ENCODE assay signal across 10 cellular contexts in genomic region chr18:58542426-58543159, GRCh38.
DNase-seq lines count a peak whose midpoint lies in the region; ATAC-seq, FAIRE-seq and TF ChIP-seq lines count a peak whose summit lies in the region.
"Had no signal": no experiment of that assay in that cellular context is flagged by ENCODE, and none has a peak within 500 bp of the region (broad histone marks: within the 10 kb centered on the region; RNA-seq: fewer than 3 reads in every experiment).

No MANE protein-coding gene starts in this region.

- no peak for TF ChIP-seq EP300 in GM12878 (IDR thresholded peaks at IDR 0.05; ENCODE audit: borderline replicate concordance in 1 of 2, control insufficient read depth in 1 of 2, low read depth in 2 of 2, low read length in 2 of 2)

- TF ChIP-seq POLR2A in GM12878 (IDR thresholded peaks at IDR 0.05; ENCODE audit: low read depth, low read length) = no peak

- H3K4me3 ChIP-seq in GM12878 = no peak overlapping the region
- no peak overlapping the region for H3K4me3 ChIP-seq in trophoblast cell (ENCODE audit: low read depth, low read length)

- H3K4me1 ChIP-seq in GM12878 (ENCODE audit: control insufficient read depth, insufficient read depth, low read length) = peaks cover 69% of the 10 kb centered on the region
- peaks cover 19 to 33% of the 10 kb centered on the region in 2 experiments for H3K4me1 ChIP-seq in trophoblast cell (ENCODE audit: control insufficient read depth in 1 of 2, insufficient read depth in 2 of 2, low read length in 2 of 2)

- no peak for TF ChIP-seq RAD21 in GM12878 (IDR thresholded peaks at IDR 0.05; ENCODE audit: insufficient read depth, low read depth, low read length)

- no peaks in the 10 kb centered on the region for H4K20me1 ChIP-seq in GM12878 (ENCODE audit: control insufficient read depth, insufficient read depth)

- ATAC-seq in HG03354 (IDR thresholded peaks at IDR 0.05; ENCODE audit: poor library complexity, severe bottlenecking, unreplicated experiment) (peak; percentile 1), GM12878 (no peak)

- peak overlapping the region; percentile 1 for H3K4ac ChIP-seq in trophoblast cell (ENCODE audit: low read depth, low read length)

- CTCF ChIA-PET in activated naive CD4-positive, alpha-beta T cell treated with anti-CD3 and anti-CD28 coated beads for 36 hours (lab: Charles Lee) = interaction anchor here (0.9 to 23.4 kb wide), 6 partner anchors 12 to 223 kb away, joined by 3 to 426 read pairs (median 6); partner anchors contain the start of gene MALT1
- CTCF ChIA-PET in activated naive CD4-positive, alpha-beta T cell treated with anti-CD3 and anti-CD28 coated beads, Interleukin-2, amount 10 ng/mL, durations not matched to agents 7 days and 5 days (lab: Charles Lee) = interaction anchor here (0.7 to 3.2 kb wide), 6 partner anchors 13 to 226 kb away, joined by 3 to 12 read pairs (median 4); no protein-coding TSS in a partner anchor
- CTCF ChIA-PET in GM12878 (lab: Yijun Ruan, JAX) = interaction anchor here (0.9 to 20.7 kb wide), 15 partner anchors 9 to 222 kb away, joined by 3 to 743 read pairs (median 5); partner anchors contain the start of gene MALT1

- H3K9me3 Mint-ChIP-seq in activated naive CD4-positive, alpha-beta T cell treated with anti-CD3 and anti-CD28 coated beads for 36 hours = no peaks in the 10 kb centered on the region
- no peaks in the 10 kb centered on the region for H3K9me3 Mint-ChIP-seq in activated naive CD4-positive, alpha-beta T cell treated with anti-CD3 and anti-CD28 coated beads, Interleukin-2, amount 10 ng/mL, durations not matched to agents 7 days and 5 days

- H2BK12ac ChIP-seq in trophoblast cell (ENCODE audit: low read length) = peak overlapping the region; percentile 62

- H3K27ac Mint-ChIP-seq in activated naive CD4-positive, alpha-beta T cell treated with anti-CD3 and anti-CD28 coated beads for 36 hours = peak overlapping the region; percentile 84
- no peak overlapping the region for H3K27ac Mint-ChIP-seq in activated naive CD4-positive, alpha-beta T cell treated with anti-CD3 and anti-CD28 coated beads, Interleukin-2, amount 10 ng/mL, durations not matched to agents 7 days and 5 days

- H3K27me3 ChIP-seq in GM12878 (replicated peaks in 1 of 2; ENCODE audit: control insufficient read depth in 2 of 2, insufficient read depth in 2 of 2, low read length in 1 of 2) = no peaks in the 10 kb centered on the region
- no peaks in the 10 kb centered on the region for H3K27me3 ChIP-seq in trophoblast cell (ENCODE audit: insufficient read depth, low read length)

- H3K4me1 Mint-ChIP-seq in activated naive CD4-positive, alpha-beta T cell treated with anti-CD3 and anti-CD28 coated beads for 36 hours (ENCODE audit: low read depth) = peaks cover 90% of the 10 kb centered on the region
- peaks cover 63% of the 10 kb centered on the region for H3K4me1 Mint-ChIP-seq in activated naive CD4-positive, alpha-beta T cell treated with anti-CD3 and anti-CD28 coated beads, Interleukin-2, amount 10 ng/mL, durations not matched to agents 7 days and 5 days

- no peaks in the 10 kb centered on the region for H3K36me3 Mint-ChIP-seq in activated naive CD4-positive, alpha-beta T cell treated with anti-CD3 and anti-CD28 coated beads for 36 hours (ENCODE audit: low read depth)
- no peaks in the 10 kb centered on the region for H3K36me3 Mint-ChIP-seq in activated naive CD4-positive, alpha-beta T cell treated with anti-CD3 and anti-CD28 coated beads, Interleukin-2, amount 10 ng/mL, durations not matched to agents 7 days and 5 days

- FAIRE-seq in GM12878 (lab: Jason Lieb, UNC) = no peak

- SMC1A ChIA-PET in GM12878 (lab: Charles Lee; ENCODE audit: uncharacterized antibody, unreplicated experiment) = interaction anchor here (0.8 to 22.2 kb wide), 17 partner anchors 9 to 220 kb away, joined by 3 to 682 read pairs (median 6); partner anchors contain the start of gene MALT1

- H2AFZ ChIP-seq in GM12878 (ENCODE audit: control insufficient read depth, low read depth, low read length) (no peak overlapping the region), trophoblast cell (ENCODE audit: insufficient read depth, low read length, poor library complexity) (no peak overlapping the region)

- H3K9ac ChIP-seq in GM12878 (ENCODE audit: control insufficient read depth, insufficient read depth, low read length) (peak overlapping the region; percentile 56), trophoblast cell (ENCODE audit: low read length) (no peak overlapping the region)

- H3K36me3 ChIP-seq in GM12878 (ENCODE audit: control insufficient read depth in 2 of 2, insufficient read depth in 2 of 2, low read length in 1 of 2) (peaks cover 0 to 2% of the 10 kb centered on the region in 2 experiments; a peak in 1 of 4 replicates), trophoblast cell (ENCODE audit: control insufficient read depth in 1 of 2, insufficient read depth in 2 of 2, low read length in 2 of 2) (no peaks in the 10 kb centered on the region)

- peak overlapping the region; percentile 27 for H2BK120ac ChIP-seq in trophoblast cell (ENCODE audit: insufficient read depth, low read length, poor library complexity)

- H4K91ac ChIP-seq in trophoblast cell (ENCODE audit: low read depth, low read length) = peak overlapping the region; percentile 28

- H3K4me2 ChIP-seq in GM12878 (ENCODE audit: control insufficient read depth, insufficient read depth) = peak overlapping the region; percentile 80
- H3K4me2 ChIP-seq in trophoblast cell (ENCODE audit: low read length) = peak overlapping the region; percentile 54

- H2AK5ac ChIP-seq in trophoblast cell (ENCODE audit: low read length) = peak overlapping the region; percentile 31

- RAD21 ChIA-PET in GM12878 (lab: Charles Lee; ENCODE audit: unreplicated experiment) = interaction anchor here (0.8 to 21.3 kb wide), 22 partner anchors 8 to 221 kb away, joined by 3 to 353 read pairs (median 5); partner anchors contain the start of gene MALT1

- POLR2A ChIA-PET in GM12878 (lab: Charles Lee) = interaction anchor here (1.1 to 7.4 kb wide), 10 partner anchors 9 to 132 kb away, joined by 3 to 76 read pairs (median 3); no protein-coding TSS in a partner anchor

- intact Hi-C loops in activated naive CD4-positive, alpha-beta T cell treated with anti-CD3 and anti-CD28 coated beads for 36 hours (cut with micrococcal nuclease) = loop anchor here (2.0 to 5.0 kb wide), 2 partner anchors 36 to 495 kb away; no protein-coding TSS in a partner anchor
- intact Hi-C loops in GM12878 (cut with micrococcal nuclease; ENCODE audit: unreplicated experiment) = loop anchor here (1.0 kb wide), 2 partner anchors 7 to 10 kb away; no protein-coding TSS in a partner anchor

- H4K12ac ChIP-seq in trophoblast cell (ENCODE audit: low read depth, low read length) = no peak overlapping the region

- no peak overlapping the region for H4K8ac ChIP-seq in trophoblast cell (ENCODE audit: low read depth, low read length)

- no peaks in the 10 kb centered on the region for H3K9me3 ChIP-seq in GM12878 (replicated peaks; ENCODE audit: control insufficient read depth, insufficient read depth, low read length)
- H3K9me3 ChIP-seq in trophoblast cell (ENCODE audit: insufficient read depth, low read depth, low read length) = no peaks in the 10 kb centered on the region

- H3K79me2 ChIP-seq in GM12878 (ENCODE audit: control insufficient read depth, insufficient read depth, low read length) = peaks cover 27% of the 10 kb centered on the region
- peaks cover 2% of the 10 kb centered on the region for H3K79me2 ChIP-seq in trophoblast cell (ENCODE audit: control insufficient read depth, insufficient read depth, low read length, poor library complexity)

- H3K27ac ChIP-seq in GM12878 (ENCODE audit: control insufficient read depth, insufficient read depth) (peak overlapping the region; percentile 100), trophoblast cell (ENCODE audit: low read depth, low read length) (peak overlapping the region; percentile 89)

- no peak for TF ChIP-seq CTCF in GM12878 (IDR thresholded peaks at IDR 0.05 in 2 of 3, conservative IDR thresholded peaks at IDR 0.05 in 1 of 3; ENCODE audit: control insufficient read depth in 2 of 3, extremely low read depth in 1 of 3, insufficient read depth in 1 of 3, low read depth in 3 of 3, low read length in 3 of 3)

- no peaks in the 10 kb centered on the region for H3K27me3 Mint-ChIP-seq in activated naive CD4-positive, alpha-beta T cell treated with anti-CD3 and anti-CD28 coated beads for 36 hours (ENCODE audit: low read depth)
- peaks cover 2% of the 10 kb centered on the region for H3K27me3 Mint-ChIP-seq in activated naive CD4-positive, alpha-beta T cell treated with anti-CD3 and anti-CD28 coated beads, Interleukin-2, amount 10 ng/mL, durations not matched to agents 7 days and 5 days

- in situ Hi-C loops in GM12878 (cut with MboI) = no loop called here

- H3K14ac ChIP-seq in trophoblast cell (ENCODE audit: low read length) = peak overlapping the region; percentile 22

- H2BK5ac ChIP-seq in trophoblast cell (ENCODE audit: low read depth, low read length, poor library complexity) = no peak overlapping the region

- H3K79me1 ChIP-seq in trophoblast cell (ENCODE audit: low read length) = peaks cover 16% of the 10 kb centered on the region

- H3K4me3 Mint-ChIP-seq in activated naive CD4-positive, alpha-beta T cell treated with anti-CD3 and anti-CD28 coated beads for 36 hours = no peak overlapping the region
- H3K4me3 Mint-ChIP-seq in activated naive CD4-positive, alpha-beta T cell treated with anti-CD3 and anti-CD28 coated beads, Interleukin-2, amount 10 ng/mL, durations not matched to agents 7 days and 5 days = no peak overlapping the region

- H3K18ac ChIP-seq in trophoblast cell (ENCODE audit: low read length) = peak overlapping the region; percentile 55

- H3K23ac ChIP-seq in trophoblast cell (ENCODE audit: low read length) = no peak overlapping the region

- DNase-seq in activated naive CD4-positive, alpha-beta T cell treated with anti-CD3 and anti-CD28 coated beads for 36 hours = no peak
- no peak for DNase-seq in activated naive CD4-positive, alpha-beta T cell treated with anti-CD3 and anti-CD28 coated beads, Interleukin-2, amount 10 ng/mL, durations not matched to agents 7 days and 5 days
- DNase-seq in GM12878 (ENCODE audit: low read depth, low spot score) = no peak
- no peak for DNase-seq in trophoblast cell
- DNase-seq in NCI-H748 treated with DMSO at 0.1 percent for 48 hours (lab: John Stamatoyannopoulos, UW) = no peak
- DNase-seq in HuH-7 (ENCODE audit: low spot score) = no peak
- DNase-seq in hypothalamus (lab: John Stamatoyannopoulos, UW) = no peak
- DNase-seq: aorta, NCI-H1417 had no signal

- BruUV-seq in GM12878 (replicated peaks; lab: Mats Ljungman, UMichigan) = no TSS peak

- WGBS in GM12878 (ENCODE audit: insufficient coverage, insufficient replicate concordance, low lambda C conversion rate, missing lambda C conversion rate) = 88% methylated on average over 7 of the region's 7 CpGs
- no CpG with 5 or more reads among the region's 7 CpGs for WGBS in trophoblast cell (ENCODE audit: extremely low coverage, insufficient coverage, insufficient read length)

TF ChIP-seq in GM12878, 131 proteins besides CTCF, POLR2A, EP300 and RAD21 (continues in another document):
- 0 out of 2 replicates have a peak, but pooled peaks have one; percentile 7 for TF ChIP-seq CHD2 (IDR thresholded peaks at IDR 0.05; ENCODE audit: borderline replicate concordance, low read depth, low read length)
- TF ChIP-seq SPI1 (IDR thresholded peaks at IDR 0.05; ENCODE audit: borderline replicate concordance, insufficient read depth, low read depth, low read length) = peak; percentile 18; the same call in 1 of the 2 replicates
- TF ChIP-seq DPF2 (IDR thresholded peaks at IDR 0.05) = 0 out of 2 replicates have a peak, but pooled peaks have one; percentile 17
